22 cellular contexts compared by ENCODE assay signal in the genomic region with DNA sequence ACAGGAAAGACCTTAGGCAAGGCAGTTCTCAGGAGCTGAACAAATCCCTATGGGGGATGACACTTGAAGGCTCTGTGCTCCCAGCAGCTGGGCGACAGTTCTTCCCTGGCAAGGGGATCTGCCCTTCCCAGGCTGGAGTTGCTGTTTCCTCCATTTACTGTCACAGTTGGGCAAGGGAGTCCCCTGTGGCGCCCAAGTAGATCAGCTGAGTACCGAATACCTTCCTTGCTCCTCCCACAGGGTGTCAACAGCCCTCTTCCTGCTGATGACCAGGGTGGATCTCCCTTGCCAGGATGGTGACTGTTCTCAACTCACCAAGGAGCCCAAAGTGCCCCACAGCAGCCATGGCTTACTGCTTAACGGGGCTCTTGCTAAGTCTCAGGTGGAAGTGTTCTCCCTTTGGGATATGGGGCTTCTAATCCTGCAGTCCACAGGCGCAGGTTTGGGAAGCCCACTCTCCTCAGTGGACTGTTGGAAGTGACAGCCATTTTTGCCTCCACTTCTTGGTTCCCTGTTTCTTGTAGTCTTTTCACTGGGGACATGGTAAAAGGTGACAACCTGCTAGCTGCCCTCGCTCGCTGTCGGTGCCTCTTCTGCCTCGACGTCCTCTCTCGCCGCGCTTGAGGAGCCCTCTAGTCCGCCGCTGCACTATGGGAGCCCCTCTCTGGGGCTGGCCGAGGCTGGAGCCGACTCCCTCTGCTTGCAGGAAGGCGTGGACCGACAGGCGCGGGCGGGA. TPM values are rescaled to one million over a fixed set of nuclear protein-coding genes. Genes with fewer than 3 reads are reported as not detected.
DNase-seq lines count a peak whose midpoint lies in the region; ATAC-seq, FAIRE-seq and TF ChIP-seq lines count a peak whose summit lies in the region.
"Had no signal": no experiment of that assay in that cellular context is flagged by ENCODE, and none has a peak within 500 bp of the region (broad histone marks: within the 10 kb centered on the region; RNA-seq: fewer than 3 reads in every experiment).

No MANE protein-coding gene starts in this region.

- POLR2A ChIA-PET in activated CD4-positive, alpha-beta memory T cell treated with anti-CD3 and anti-CD28 coated beads, Interleukin-2, amount 10 ng/mL, durations not matched to agents 7 days and 5 days (lab: Charles Lee) = no interaction called here
- POLR2A ChIA-PET in activated CD4-positive, alpha-beta memory T cell treated with anti-CD3 and anti-CD28 coated beads for 36 hours (lab: Charles Lee) = interaction anchor here (1.2 kb wide), 1 partner anchor 91 kb away, joined by 4 read pairs; no protein-coding TSS in a partner anchor
- POLR2A ChIA-PET in H1 (lab: Charles Lee; ENCODE audit: partially characterized antibody) = interaction anchor here (1.4 to 10.7 kb wide), 3 partner anchors 24 to 169 kb away, joined by 3 to 122 read pairs (median 3); a partner anchor contains a TSS

- H3K18ac ChIP-seq in H1 (ENCODE audit: extremely low read depth, low read length) (no peak overlapping the region), trophoblast cell (ENCODE audit: low read length) (no peak overlapping the region)

- no peaks in the 10 kb centered on the region for H3K9me3 Mint-ChIP-seq in activated CD4-positive, alpha-beta memory T cell treated with anti-CD3 and anti-CD28 coated beads, Interleukin-2, amount 10 ng/mL, durations not matched to agents 7 days and 5 days
- H3K9me3 Mint-ChIP-seq in activated CD4-positive, alpha-beta memory T cell treated with anti-CD3 and anti-CD28 coated beads for 36 hours = peaks cover 3% of the 10 kb centered on the region
- peaks cover 6% of the 10 kb centered on the region for H3K9me3 Mint-ChIP-seq in osteocyte (ENCODE audit: unreplicated experiment)
- H3K9me3 Mint-ChIP-seq: CD8-positive, alpha-beta T cell had no signal

- peaks cover 18% of the 10 kb centered on the region for H3K27me3 Mint-ChIP-seq in activated CD4-positive, alpha-beta memory T cell treated with anti-CD3 and anti-CD28 coated beads, Interleukin-2, amount 10 ng/mL, durations not matched to agents 7 days and 5 days
- peaks cover 21% of the 10 kb centered on the region for H3K27me3 Mint-ChIP-seq in activated CD4-positive, alpha-beta memory T cell treated with anti-CD3 and anti-CD28 coated beads for 36 hours
- no peaks in the 10 kb centered on the region for H3K27me3 Mint-ChIP-seq in osteocyte (ENCODE audit: unreplicated experiment)

- no peaks in the 10 kb centered on the region for H3K79me1 ChIP-seq in H1 (ENCODE audit: low read depth, low read length)
- H3K79me1 ChIP-seq in trophoblast cell (ENCODE audit: low read length) = peaks cover 3% of the 10 kb centered on the region

- ATAC-seq in HG02642 (IDR thresholded peaks at IDR 0.05; ENCODE audit: poor library complexity, unreplicated experiment) (no peak), HG03342 (IDR thresholded peaks at IDR 0.05; ENCODE audit: unreplicated experiment) (no peak)
- ATAC-seq: CD8-positive, alpha-beta T cell; Panc1 had no signal

- H3K4me3 Mint-ChIP-seq in activated CD4-positive, alpha-beta memory T cell treated with anti-CD3 and anti-CD28 coated beads, Interleukin-2, amount 10 ng/mL, durations not matched to agents 7 days and 5 days = no peak overlapping the region
- no peak overlapping the region for H3K4me3 Mint-ChIP-seq in activated CD4-positive, alpha-beta memory T cell treated with anti-CD3 and anti-CD28 coated beads for 36 hours
- H3K4me3 Mint-ChIP-seq in osteocyte (ENCODE audit: unreplicated experiment) = no peak overlapping the region
- H3K4me3 Mint-ChIP-seq: CD8-positive, alpha-beta T cell; HFFc6 had no signal

- H3K56ac ChIP-seq in H1 (replicated peaks; ENCODE audit: insufficient read length, low read depth, low read length) = no peak overlapping the region

- no peak overlapping the region for H4K5ac ChIP-seq in H1 (ENCODE audit: insufficient read length, low read depth, low read length)

- H2BK12ac ChIP-seq in H1 (ENCODE audit: low read depth, low read length) (0 out of 2 replicates have a peak overlapping the region, but pooled peaks have one; percentile 39), trophoblast cell (ENCODE audit: low read length) (no peak overlapping the region)

- H3K23me2 ChIP-seq in H1 (ENCODE audit: low read depth, low read length) = no peaks in the 10 kb centered on the region

- no peak overlapping the region for H3K4ac ChIP-seq in H1 (replicated peaks; ENCODE audit: insufficient read length, low read depth, low read length)
- H3K4ac ChIP-seq in trophoblast cell (ENCODE audit: low read depth, low read length) = no peak overlapping the region

- no peaks in the 10 kb centered on the region for H3K36me3 Mint-ChIP-seq in activated CD4-positive, alpha-beta memory T cell treated with anti-CD3 and anti-CD28 coated beads, Interleukin-2, amount 10 ng/mL, durations not matched to agents 7 days and 5 days (ENCODE audit: low read depth)
- no peaks in the 10 kb centered on the region for H3K36me3 Mint-ChIP-seq in activated CD4-positive, alpha-beta memory T cell treated with anti-CD3 and anti-CD28 coated beads for 36 hours
- no peaks in the 10 kb centered on the region for H3K36me3 Mint-ChIP-seq in osteocyte (ENCODE audit: unreplicated experiment)
- H3K36me3 Mint-ChIP-seq: CD8-positive, alpha-beta T cell had no signal

- H4K8ac ChIP-seq in H1 (ENCODE audit: extremely low read depth, insufficient read depth, low read length) = no peak overlapping the region
- no peak overlapping the region for H4K8ac ChIP-seq in trophoblast cell (ENCODE audit: low read depth, low read length)

- peaks cover under 1 to 4% (median 2%) of the 10 kb centered on the region in 4 experiments; a peak in 5 of 7 replicates for H3K4me1 ChIP-seq in H1 (replicated peaks in 1 of 4; ENCODE audit: control insufficient read depth in 3 of 4, insufficient read depth in 4 of 4, low read length in 3 of 4)
- H3K4me1 ChIP-seq in trophoblast cell (ENCODE audit: control insufficient read depth in 1 of 2, insufficient read depth in 2 of 2, low read length in 2 of 2) = peaks cover 9 to 20% of the 10 kb centered on the region in 2 experiments

- H3K4me3 ChIP-seq in NB4 (ENCODE audit: low read depth, low read length) = no peak overlapping the region
- H3K4me3 ChIP-seq in H1 (ENCODE audit: extremely low read depth in 1 of 4, insufficient read depth in 2 of 4, low read depth in 3 of 4, low read length in 4 of 4) = no peak overlapping the region
- H3K4me3 ChIP-seq in trophoblast cell (ENCODE audit: low read depth, low read length) = no peak overlapping the region
- H3K4me3 ChIP-seq: BLaER1, SK-N-MC had no signal

- H3K9ac ChIP-seq in H1 (replicated peaks in 1 of 4; ENCODE audit: extremely low read depth in 1 of 4, low read depth in 3 of 4, low read length in 3 of 4) (no peak overlapping the region), trophoblast cell (ENCODE audit: low read length) (no peak overlapping the region)
- H3K9ac ChIP-seq: BLaER1 had no signal

- H3K27ac Mint-ChIP-seq in activated CD4-positive, alpha-beta memory T cell treated with anti-CD3 and anti-CD28 coated beads, Interleukin-2, amount 10 ng/mL, durations not matched to agents 7 days and 5 days = peak overlapping the region; percentile 38
- H3K27ac Mint-ChIP-seq in activated CD4-positive, alpha-beta memory T cell treated with anti-CD3 and anti-CD28 coated beads for 36 hours = no peak overlapping the region
- no peak overlapping the region for H3K27ac Mint-ChIP-seq in osteocyte (ENCODE audit: unreplicated experiment)
- H3K27ac Mint-ChIP-seq: CD8-positive, alpha-beta T cell; HFFc6 had no signal

- no peaks in the 10 kb centered on the region for H3K79me2 ChIP-seq in H1 (ENCODE audit: control insufficient read depth in 1 of 2, insufficient read depth in 2 of 2, low read length in 2 of 2)
- no peaks in the 10 kb centered on the region for H3K79me2 ChIP-seq in trophoblast cell (ENCODE audit: control insufficient read depth, insufficient read depth, low read length, poor library complexity)

- H2BK120ac ChIP-seq in H1 (replicated peaks; ENCODE audit: low read depth, low read length) (no peak overlapping the region), trophoblast cell (ENCODE audit: insufficient read depth, low read length, poor library complexity) (no peak overlapping the region)

- H2BK15ac ChIP-seq in H1 (ENCODE audit: low read length) = no peak overlapping the region

- TF ChIP-seq CTCF in NB4 (IDR thresholded peaks at IDR 0.05; ENCODE audit: low read depth, low read length) = no peak
- no peak for TF ChIP-seq CTCF in H1 (IDR thresholded peaks at IDR 0.05; ENCODE audit: control extremely low read depth in 1 of 3, insufficient read depth in 1 of 3, low read depth in 1 of 3, low read length in 3 of 3)
- no peak for TF ChIP-seq CTCF in osteocyte (IDR thresholded peaks at IDR 0.05)

- DNase-seq in activated CD4-positive, alpha-beta memory T cell treated with anti-CD3 and anti-CD28 coated beads, Interleukin-2, amount 10 ng/mL, durations not matched to agents 7 days and 5 days = no peak
- no peak for DNase-seq in activated CD4-positive, alpha-beta memory T cell treated with anti-CD3 and anti-CD28 coated beads for 36 hours
- DNase-seq in NB4 (ENCODE audit: low read depth) = peak; percentile 72
- no peak for DNase-seq in H1 (ENCODE audit: low read depth in 1 of 2, low spot score in 2 of 2)
- DNase-seq in trophoblast cell = no peak
- DNase-seq in osteocyte (ENCODE audit: extremely low spot score, unreplicated experiment) = no peak
- DNase-seq: CD8-positive, alpha-beta T cell; GF-D8; GOT3; HFFc6; NCI-H1436 treated with DMSO at 0.1 percent for 48 hours; NCI-H2029 treated with DMSO at 0.1 percent for 48 hours; NCI-H510A had no signal

- intact Hi-C loops in activated CD4-positive, alpha-beta memory T cell treated with anti-CD3 and anti-CD28 coated beads for 36 hours (cut with micrococcal nuclease) = no loop called here

- H3K4me1 Mint-ChIP-seq in activated CD4-positive, alpha-beta memory T cell treated with anti-CD3 and anti-CD28 coated beads, Interleukin-2, amount 10 ng/mL, durations not matched to agents 7 days and 5 days = peaks cover 16% of the 10 kb centered on the region
- H3K4me1 Mint-ChIP-seq in activated CD4-positive, alpha-beta memory T cell treated with anti-CD3 and anti-CD28 coated beads for 36 hours (ENCODE audit: low read depth) = peaks cover 4% of the 10 kb centered on the region
- H3K4me1 Mint-ChIP-seq in osteocyte (ENCODE audit: unreplicated experiment) = peaks cover 25% of the 10 kb centered on the region

- no peak overlapping the region for H4K12ac ChIP-seq in trophoblast cell (ENCODE audit: low read depth, low read length)

- no peak for TF ChIP-seq RAD21 in H1 (IDR thresholded peaks at IDR 0.05 in 1 of 2, conservative IDR thresholded peaks at IDR 0.05 in 1 of 2; ENCODE audit: low read depth in 2 of 2, low read length in 2 of 2)

- no peaks in the 10 kb centered on the region for H4K20me1 ChIP-seq in H1 (replicated peaks in 1 of 2; ENCODE audit: control insufficient read depth in 1 of 2, insufficient read depth in 2 of 2, low read length in 2 of 2)
- H4K20me1 ChIP-seq: BLaER1 had no signal

- no peak overlapping the region for H3K14ac ChIP-seq in H1 (ENCODE audit: insufficient read length)
- no peak overlapping the region for H3K14ac ChIP-seq in trophoblast cell (ENCODE audit: low read length)

- H3K27me3 ChIP-seq in H1 (replicated peaks in 1 of 4; ENCODE audit: control insufficient read depth in 3 of 4, extremely low read depth in 1 of 4, insufficient read depth in 3 of 4, low read length in 3 of 4) = peaks cover 0 to 3% (median 1%) of the 10 kb centered on the region in 4 experiments; a peak in 2 of 7 replicates
- no peaks in the 10 kb centered on the region for H3K27me3 ChIP-seq in trophoblast cell (ENCODE audit: insufficient read depth, low read length)
- H3K27me3 ChIP-seq: BLaER1 had no signal

- H3K4me2 ChIP-seq in H1 (ENCODE audit: insufficient read depth in 1 of 2, low read depth in 2 of 2, low read length in 2 of 2) (no peak overlapping the region), trophoblast cell (ENCODE audit: low read length) (no peak overlapping the region)
- H3K4me2 ChIP-seq: BLaER1 had no signal

- H3K27ac ChIP-seq in H1 (ENCODE audit: low read depth, low read length) = no peak overlapping the region
- no peak overlapping the region for H3K27ac ChIP-seq in trophoblast cell (ENCODE audit: low read depth, low read length)
- H3K27ac ChIP-seq: BLaER1, SK-N-MC had no signal

- H4K91ac ChIP-seq in H1 (replicated peaks; ENCODE audit: insufficient read length, low read length) (no peak overlapping the region), trophoblast cell (ENCODE audit: low read depth, low read length) (peak overlapping the region; percentile 10)

- CTCF ChIA-PET in activated CD4-positive, alpha-beta memory T cell treated with anti-CD3 and anti-CD28 coated beads, Interleukin-2, amount 10 ng/mL, durations not matched to agents 7 days and 5 days (lab: Charles Lee) = interaction anchor here (1.0 to 6.8 kb wide), 8 partner anchors 8 to 155 kb away, joined by 3 to 42 read pairs (median 12); a partner anchor contains a TSS
- CTCF ChIA-PET in activated CD4-positive, alpha-beta memory T cell treated with anti-CD3 and anti-CD28 coated beads for 36 hours (lab: Charles Lee) = interaction anchor here (1.8 to 7.2 kb wide), 2 partner anchors 96 to 129 kb away, joined by 5 to 122 read pairs; a partner anchor contains a TSS
- CTCF ChIA-PET in H1 (lab: Charles Lee; ENCODE audit: partially characterized antibody) = interaction anchor here (0.7 to 12.9 kb wide), 10 partner anchors 10 to 323 kb away, joined by 3 to 263 read pairs (median 20); a partner anchor contains a TSS

- TF ChIP-seq POLR2A in NB4 (IDR thresholded peaks at IDR 0.05; ENCODE audit: extremely low read depth, insufficient read length) (no peak), H1 (IDR thresholded peaks at IDR 0.05; ENCODE audit: control extremely low read depth in 1 of 2, low read depth in 2 of 2, low read length in 2 of 2) (no peak)

- FAIRE-seq in H1 (lab: Jason Lieb, UNC) = no peak
- FAIRE-seq: A204.1, D721Med, GM12891, GM18507 had no signal

- 94% methylated on average over 22 of the region's 22 CpGs; no CpG with 5 or more reads in 1 of the 2 experiments for WGBS in H1 (ENCODE audit: extremely low coverage in 1 of 2, insufficient coverage in 1 of 2, insufficient read length in 1 of 2, insufficient replicate concordance in 2 of 2, low coverage in 1 of 2, low lambda C conversion rate in 2 of 2, missing lambda C conversion rate in 1 of 2), 2 experiments
- WGBS in trophoblast cell (ENCODE audit: extremely low coverage, insufficient coverage, insufficient read length) = no CpG with 5 or more reads among the region's 22 CpGs

- no peaks in the 10 kb centered on the region for H3K36me3 ChIP-seq in H1 (ENCODE audit: control insufficient read depth in 2 of 4, insufficient read depth in 4 of 4, low read length in 3 of 4)
- no peaks in the 10 kb centered on the region for H3K36me3 ChIP-seq in trophoblast cell (ENCODE audit: control insufficient read depth in 1 of 2, insufficient read depth in 2 of 2, low read length in 2 of 2)
- H3K36me3 ChIP-seq: BLaER1 had no signal

- no peak overlapping the region for H2BK20ac ChIP-seq in H1 (ENCODE audit: low read length)

- H3K23ac ChIP-seq in H1 (ENCODE audit: insufficient read length) (no peak overlapping the region), trophoblast cell (ENCODE audit: low read length) (no peak overlapping the region)

- H2AK5ac ChIP-seq in H1 (ENCODE audit: low read depth, low read length) (no peak overlapping the region), trophoblast cell (ENCODE audit: low read length) (no peak overlapping the region)

- no peak for TF ChIP-seq EP300 in H1 (IDR thresholded peaks at IDR 0.05; ENCODE audit: borderline replicate concordance in 1 of 2, low read depth in 2 of 2, low read length in 2 of 2)

- H2BK5ac ChIP-seq in H1 (ENCODE audit: low read depth, low read length) (no peak overlapping the region), trophoblast cell (ENCODE audit: low read depth, low read length, poor library complexity) (no peak overlapping the region)

- H3K9me3 ChIP-seq in H1 (ENCODE audit: insufficient read depth in 2 of 2, low read depth in 1 of 2, low read length in 1 of 2) (peaks cover 0 to 8% of the 10 kb centered on the region in 2 experiments; a peak in 1 of 4 replicates), trophoblast cell (ENCODE audit: insufficient read depth, low read depth, low read length) (peaks cover 2% of the 10 kb centered on the region)

- H2AFZ ChIP-seq in H1 (ENCODE audit: low read length) (no peak overlapping the region), trophoblast cell (ENCODE audit: insufficient read depth, low read length, poor library complexity) (no peak overlapping the region)

RNA-seq across cellular contexts. Expression of a gene that starts 5.7 kb away (rescaled TPM):
- 10 to 100 TPM; 19.8 to 21.4 TPM for total RNA-seq in activated CD4-positive, alpha-beta memory T cell treated with anti-CD3 and anti-CD28 coated beads, Interleukin-2, amount 10 ng/mL, durations not matched to agents 7 days and 5 days
- total RNA-seq in activated CD4-positive, alpha-beta memory T cell treated with anti-CD3 and anti-CD28 coated beads for 36 hours = 10 to 100 TPM; 24.2 to 25.2 TPM
- total RNA-seq in H1 (2021; fragmentation: NEBNext Ultra II Directional; extraction: Animal tissue kit (Norgen Biotek cat#: 25700)) = 40.6 and 45.6 TPM in 2 replicates
- polyA plus RNA-seq in H1 (2011; rRNA removed) = 113 and 127 TPM in 2 replicates
- 91.5 TPM for polyA plus RNA-seq in H1 (2011; cell fraction: cytosol; rRNA removed)
- polyA plus RNA-seq in H1 (2011; cell fraction: nucleus; rRNA removed) = 70.8 TPM
- polyA plus RNA-seq in H1 (2012, experiment 1 of 2) = 29.6 to 57.7 TPM (median 54.4 TPM) in 4 replicates
- polyA plus RNA-seq in H1 (2012, experiment 2 of 2) = 47.1 TPM
- 52.3 TPM for polyA plus RNA-seq in H1 (2013, experiment 1 of 2)
- polyA plus RNA-seq in H1 (2013, experiment 2 of 2) = 56.2 TPM
- 21.4 and 30.4 TPM in 2 replicates for polyA minus RNA-seq in H1 (2011; rRNA and poly(A)+ RNA removed)
- polyA minus RNA-seq in H1 (2011; cell fraction: cytosol; rRNA and poly(A)+ RNA removed) = 15.4 TPM
- polyA minus RNA-seq in H1 (2011; cell fraction: nucleus; rRNA and poly(A)+ RNA removed) = 39.9 TPM
- 9.7 and 10.5 TPM in 2 replicates for polyA plus RNA-seq in trophoblast cell (2013)
- 20.4 and 22.0 TPM in 2 replicates for total RNA-seq in osteocyte

RNA-seq across cellular contexts. Expression of a gene that starts 25.6 kb away (rescaled TPM):
- total RNA-seq in activated CD4-positive, alpha-beta memory T cell treated with anti-CD3 and anti-CD28 coated beads, Interleukin-2, amount 10 ng/mL, durations not matched to agents 7 days and 5 days = not detected
- under 1 TPM in 1 of 2 experiments, not detected in 1; 0.29 TPM for total RNA-seq in activated CD4-positive, alpha-beta memory T cell treated with anti-CD3 and anti-CD28 coated beads for 36 hours
- 599 and 612 TPM in 2 replicates for total RNA-seq in H1 (2021; fragmentation: NEBNext Ultra II Directional; extraction: Animal tissue kit (Norgen Biotek cat#: 25700))
- polyA plus RNA-seq in H1 (2011; rRNA removed) = 722 and 951 TPM in 2 replicates
- 899 TPM for polyA plus RNA-seq in H1 (2011; cell fraction: cytosol; rRNA removed)
- polyA plus RNA-seq in H1 (2011; cell fraction: nucleus; rRNA removed) = 619 TPM
- polyA plus RNA-seq in H1 (2012, experiment 1 of 2) = 543 to 843 TPM (median 779 TPM) in 4 replicates
- 645 TPM for polyA plus RNA-seq in H1 (2012, experiment 2 of 2)
- polyA plus RNA-seq in H1 (2013, experiment 1 of 2) = 579 TPM
- 581 TPM for polyA plus RNA-seq in H1 (2013, experiment 2 of 2)
- 449 and 484 TPM in 2 replicates for polyA minus RNA-seq in H1 (2011; rRNA and poly(A)+ RNA removed)
- 482 TPM for polyA minus RNA-seq in H1 (2011; cell fraction: cytosol; rRNA and poly(A)+ RNA removed)
- 267 TPM for polyA minus RNA-seq in H1 (2011; cell fraction: nucleus; rRNA and poly(A)+ RNA removed)
- polyA plus RNA-seq in trophoblast cell (2013) = 139 and 141 TPM in 2 replicates
- total RNA-seq in osteocyte = 61.7 and 67.2 TPM in 2 replicates

Comparison
In these comparisons a context has a peak if more than half of its experiments do, and no peak if none do; other contexts are left out.
1. RNA of a gene that starts 25.6 kb away (total RNA-seq): 599 to 612 TPM in H1 and 61.7 to 67.2 TPM in osteocyte; 0.29 TPM in activated CD4-positive, alpha-beta memory T cell treated with anti-CD3 and anti-CD28 coated beads for 36 hours and not detected in activated CD4-positive, alpha-beta memory T cell treated with anti-CD3 and anti-CD28 coated beads, Interleukin-2, amount 10 ng/mL, durations not matched to agents 7 days and 5 days; every median in the first group is over 10 times any median in the second.